Comparison of ENCODE assay signal across 25 cellular contexts in the genomic region with DNA sequence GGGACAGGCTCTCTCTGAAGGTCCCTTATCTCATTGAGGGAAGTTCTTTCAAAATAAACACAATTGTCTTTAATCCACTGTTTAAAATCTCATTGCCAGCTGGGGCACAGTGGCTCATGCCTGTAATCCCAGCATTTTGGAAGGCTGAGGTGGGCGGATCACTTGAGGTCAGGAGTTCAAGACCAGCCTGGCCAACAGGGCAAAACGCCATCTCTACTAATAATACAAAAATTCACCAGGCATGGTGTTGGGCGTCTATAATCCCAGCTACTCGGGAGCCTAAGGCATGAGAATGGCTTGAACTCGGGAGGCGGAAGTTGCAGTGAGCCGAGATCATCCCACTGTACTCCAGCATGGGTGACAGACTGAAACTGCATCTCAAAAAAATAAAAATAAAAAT.
"Had no signal": no experiment of that assay in that cellular context is flagged by ENCODE, and none has a peak within 500 bp of the region (broad histone marks: within the 10 kb centered on the region; RNA-seq: fewer than 3 reads in every experiment).

No MANE protein-coding gene starts in this region.

- H3K9me3 Mint-ChIP-seq: activated T-cell treated with anti-CD3 and anti-CD28 coated beads, Interleukin-2, amount 50 U/mL, for 24 hours; nephron; stimulated activated effector memory CD8-positive, alpha-beta T cell treated with anti-CD3 and anti-CD28 coated beads, Interleukin-12 subunit alpha, Interleukin-12 subunit beta, amount 100 ng/mL, for 72 hours had no signal

- H3K27ac Mint-ChIP-seq: activated T-cell treated with anti-CD3 and anti-CD28 coated beads, Interleukin-2, amount 50 U/mL, for 24 hours; nephron; stimulated activated effector memory CD8-positive, alpha-beta T cell treated with anti-CD3 and anti-CD28 coated beads, Interleukin-12 subunit alpha, Interleukin-12 subunit beta, amount 100 ng/mL, for 72 hours had no signal

- DNase-seq: activated CD4-positive, alpha-beta T cell treated with anti-CD3 and anti-CD28 coated beads for 4 hours; activated CD4-positive, alpha-beta T cell treated with anti-CD3 and anti-CD28 coated beads, Interleukin-2, amount 50 U/mL, for 4 hours; activated CD8-positive, alpha-beta memory T cell treated with anti-CD3 and anti-CD28 coated beads, Interleukin-2, amount 50 U/mL, for 48 hours; activated gamma-delta T cell treated with Interleukin-2 at 50 U/mL for 16 hours; activated naive CD4-positive, alpha-beta T cell treated with anti-CD3 and anti-CD28 coated beads, Interleukin-2, amount 50 U/mL, for 16 hours; activated T-cell treated with anti-CD3 and anti-CD28 coated beads, Interleukin-2, amount 50 U/mL, for 24 hours; amniotic stem cell; brain microvascular endothelial cell; dorsolateral prefrontal cortex; effector memory CD4-positive, alpha-beta T cell; foreskin keratinocyte; heart left ventricle; left lung; mesendoderm; right lobe of liver; stimulated activated CD4-positive, alpha-beta T cell treated with anti-CD3 and anti-CD28 coated beads, Interleukin-4, amount 100 ng/mL, for 24 hours; stomach; T-helper 1 cell; thyroid gland had no signal

- H3K9me3 ChIP-seq: heart left ventricle, left lung, right lobe of liver, stomach, thyroid gland had no signal

- H3K27me3 ChIP-seq: brain microvascular endothelial cell, dorsolateral prefrontal cortex, foreskin keratinocyte, heart left ventricle, left lung, right lobe of liver, stomach, thyroid gland had no signal

- H3K27me3 Mint-ChIP-seq: activated T-cell treated with anti-CD3 and anti-CD28 coated beads, Interleukin-2, amount 50 U/mL, for 24 hours had no signal

- H3K27ac ChIP-seq: brain microvascular endothelial cell, dorsolateral prefrontal cortex, foreskin keratinocyte, heart left ventricle, left lung, right lobe of liver, skin epidermis, stomach, thyroid gland, VCaP had no signal

- ATAC-seq: foreskin keratinocyte; heart left ventricle; left lung; stimulated activated effector memory CD8-positive, alpha-beta T cell treated with anti-CD3 and anti-CD28 coated beads, Interleukin-12 subunit alpha, Interleukin-12 subunit beta, amount 100 ng/mL, for 72 hours had no signal

- H3K4me3 ChIP-seq: coronary artery, dorsolateral prefrontal cortex, heart left ventricle, left lung, lung, right lobe of liver, skin epidermis, stomach, thyroid gland had no signal

- H3K4me3 Mint-ChIP-seq: activated T-cell treated with anti-CD3 and anti-CD28 coated beads, Interleukin-2, amount 50 U/mL, for 24 hours; nephron; stimulated activated effector memory CD8-positive, alpha-beta T cell treated with anti-CD3 and anti-CD28 coated beads, Interleukin-12 subunit alpha, Interleukin-12 subunit beta, amount 100 ng/mL, for 72 hours had no signal
